Comparison of ENCODE assay signal across 22 cellular contexts in the genomic region with DNA sequence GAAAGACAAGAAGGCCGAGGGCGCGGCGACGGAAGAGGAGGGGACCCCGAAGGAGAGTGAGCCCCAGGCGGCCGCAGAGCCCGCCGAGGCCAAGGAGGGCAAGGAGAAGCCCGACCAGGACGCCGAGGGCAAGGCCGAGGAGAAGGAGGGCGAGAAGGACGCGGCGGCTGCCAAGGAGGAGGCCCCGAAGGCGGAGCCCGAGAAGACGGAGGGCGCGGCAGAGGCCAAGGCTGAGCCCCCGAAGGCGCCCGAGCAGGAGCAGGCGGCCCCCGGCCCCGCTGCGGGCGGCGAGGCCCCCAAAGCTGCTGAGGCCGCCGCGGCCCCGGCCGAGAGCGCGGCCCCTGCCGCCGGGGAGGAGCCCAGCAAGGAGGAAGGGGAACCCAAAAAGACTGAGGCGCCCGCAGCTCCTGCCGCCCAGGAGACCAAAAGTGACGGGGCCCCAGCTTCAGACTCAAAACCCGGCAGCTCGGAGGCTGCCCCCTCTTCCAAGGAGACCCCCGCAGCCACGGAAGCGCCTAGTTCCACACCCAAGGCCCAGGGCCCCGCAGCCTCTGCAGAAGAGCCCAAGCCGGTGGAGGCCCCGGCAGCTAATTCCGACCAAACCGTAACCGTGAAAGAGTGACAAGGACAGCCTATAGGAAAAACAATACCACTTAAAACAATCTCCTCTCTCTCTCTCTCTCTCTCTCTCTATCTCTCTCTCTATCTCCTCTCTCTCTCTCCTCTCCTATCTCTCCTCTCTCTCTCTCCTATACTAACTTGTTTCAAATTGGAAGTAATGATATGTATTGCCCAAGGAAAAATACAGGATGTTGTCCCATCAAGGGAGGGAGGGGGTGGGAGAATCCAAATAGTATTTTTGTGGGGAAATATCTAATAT. TPM values are rescaled to one million over a fixed set of nuclear protein-coding genes. Genes with fewer than 3 reads are reported as not detected.
DNase-seq lines count a peak whose midpoint lies in the region; ATAC-seq and TF ChIP-seq lines count a peak whose summit lies in the region.
"Had no signal": no experiment of that assay in that cellular context is flagged by ENCODE, and none has a peak within 500 bp of the region (broad histone marks: within the 10 kb centered on the region; RNA-seq: fewer than 3 reads in every experiment).

No MANE protein-coding gene starts in this region.

- H3K4me1 Mint-ChIP-seq in chondrocyte (ENCODE audit: low read depth) (peaks cover 21% of the 10 kb centered on the region), nephron progenitor cell (no peaks in the 10 kb centered on the region)
- H3K4me1 Mint-ChIP-seq: CD4-positive, CD25-positive, alpha-beta regulatory T cell had no signal

- H3K27ac ChIP-seq in right cardiac atrium (ENCODE audit: low read length): no peak overlapping the region
- no peak overlapping the region for H3K27ac ChIP-seq in heart left ventricle

- ATAC-seq in right cardiac atrium (peak in 1 of 2 donors; percentile 38), heart left ventricle (no peak)

- TF ChIP-seq CTCF in heart left ventricle (IDR thresholded peaks at IDR 0.05): no peak
- no peak for TF ChIP-seq CTCF in chondrocyte (IDR thresholded peaks at IDR 0.05)
- TF ChIP-seq CTCF in nephron progenitor cell (IDR thresholded peaks at IDR 0.05): no peak

- DNase-seq in right cardiac atrium: peak in 2 of 3 donors; percentile 40 to 44
- DNase-seq in heart left ventricle: no peak
- no peak for DNase-seq in chondrocyte (ENCODE audit: low spot score)
- no peak for DNase-seq in nephron progenitor cell
- no peak for DNase-seq in NCI-H2081 treated with DMSO at 0.1 percent for 48 hours (lab: John Stamatoyannopoulos, UW)
- DNase-seq in stimulated activated naive CD4-positive, alpha-beta T cell treated with Interleukin-2 at 50 U/mL for 16 hours (lab: John Stamatoyannopoulos, UW): no peak
- no peak for DNase-seq in posterior cingulate gyrus
- DNase-seq in epidermal melanocyte (ENCODE audit: insufficient read length, low spot score): no peak
- DNase-seq: 8988T; BE2C; CD4-positive, CD25-positive, alpha-beta regulatory T cell; COR-L47; DMS 273 treated with DMSO at 0.1 percent for 48 hours; DND-41; Karpas-422; NCI-H1417 treated with DMSO at 0.1 percent for 48 hours; NCI-H187 treated with DMSO at 0.1 percent for 48 hours; NCI-H345; NCI-H526; Right ventricle myocardium superior had no signal

- H3K27me3 Mint-ChIP-seq in chondrocyte (ENCODE audit: low read depth) (no peaks in the 10 kb centered on the region), nephron progenitor cell (ENCODE audit: low read depth, poor library complexity) (no peaks in the 10 kb centered on the region)
- H3K27me3 Mint-ChIP-seq: CD4-positive, CD25-positive, alpha-beta regulatory T cell had no signal

- H3K9me3 Mint-ChIP-seq in chondrocyte (ENCODE audit: low read depth) (no peaks in the 10 kb centered on the region), nephron progenitor cell (no peaks in the 10 kb centered on the region)

- H3K27me3 ChIP-seq in right cardiac atrium (ENCODE audit: control insufficient read depth, insufficient read depth) (no peaks in the 10 kb centered on the region), heart left ventricle (no peaks in the 10 kb centered on the region)
- H3K27me3 ChIP-seq: BE2C had no signal

- WGBS in right cardiac atrium: 96% methylated on average over 57 of the region's 57 CpGs
- 95 to 96% (median 96%) methylated on average over 47 to 57 of the region's 57 CpGs for WGBS in heart left ventricle, 4 donors

- H3K9me3 ChIP-seq in right cardiac atrium (ENCODE audit: control insufficient read depth, low read length): peaks cover 10% of the 10 kb centered on the region
- H3K9me3 ChIP-seq in heart left ventricle: no peaks in the 10 kb centered on the region
- H3K9me3 ChIP-seq: BE2C had no signal

- intact Hi-C loops in right cardiac atrium (cut with DNase I): no loop called here
- intact Hi-C loops in heart left ventricle (cut with DNase I): no loop called here
- intact Hi-C loops in posterior cingulate gyrus (cut with DNase I): no loop called here

- H3K27ac Mint-ChIP-seq in chondrocyte (ENCODE audit: unreplicated experiment): peak overlapping the region; percentile 36
- H3K27ac Mint-ChIP-seq in nephron progenitor cell: peak overlapping the region; percentile 55
- H3K27ac Mint-ChIP-seq: CD4-positive, CD25-positive, alpha-beta regulatory T cell had no signal

- no peak for TF ChIP-seq POLR2A in heart left ventricle (IDR thresholded peaks at IDR 0.05)

- H3K4me1 ChIP-seq in right cardiac atrium (ENCODE audit: control insufficient read depth, insufficient read depth, low read length): no peaks in the 10 kb centered on the region
- no peaks in the 10 kb centered on the region for H3K4me1 ChIP-seq in heart left ventricle

- peaks cover 28% of the 10 kb centered on the region for H3K36me3 Mint-ChIP-seq in chondrocyte (ENCODE audit: low read depth)
- H3K36me3 Mint-ChIP-seq in nephron progenitor cell (ENCODE audit: low read depth): peaks cover 46% of the 10 kb centered on the region
- H3K36me3 Mint-ChIP-seq: CD4-positive, CD25-positive, alpha-beta regulatory T cell had no signal

- no peak overlapping the region for H3K4me3 ChIP-seq in right cardiac atrium (ENCODE audit: low read length)
- H3K4me3 ChIP-seq in heart left ventricle: no peak overlapping the region

- H3K36me3 ChIP-seq in heart left ventricle: no peaks in the 10 kb centered on the region

- H3K4me3 Mint-ChIP-seq in chondrocyte (ENCODE audit: unreplicated experiment) (no peak overlapping the region), nephron progenitor cell (no peak overlapping the region)
- H3K4me3 Mint-ChIP-seq: CD4-positive, CD25-positive, alpha-beta regulatory T cell had no signal

RNA-seq across cellular contexts. Expression of a gene that starts 58.1 kb away (rescaled TPM):
- total RNA-seq in right cardiac atrium (10 to 100 TPM in 1 of 4 donors, 1 to 10 TPM in 3; 3.8 to 12.0 (median 8.8) TPM), heart left ventricle (10 to 100 TPM in 1 of 9 donors, 1 to 10 TPM in 7, under 1 TPM in 1; 0.66 to 13.6 (median 3.0) TPM), chondrocyte (181 to 189 TPM (median 182 TPM) in 3 replicates)
- polyA plus RNA-seq in right cardiac atrium (4.8 TPM), heart left ventricle (1 to 10 TPM; 1.3 to 2.1 TPM)
- total RNA-seq: G401, HT-29 had no signal

Comparison
In these comparisons a context has a peak if more than half of its experiments do, and no peak if none do; other contexts are left out.
1. DNase-seq: peak in right cardiac atrium (2 of 3); none in heart left ventricle (0 of 5), chondrocyte (single experiment), nephron progenitor cell (single experiment), NCI-H2081 treated with DMSO at 0.1 percent for 48 hours (single experiment), stimulated activated naive CD4-positive, alpha-beta T cell treated with Interleukin-2 at 50 U/mL for 16 hours (single experiment), posterior cingulate gyrus (0 of 10) and epidermal melanocyte (single experiment).
2. RNA of a gene that starts 58.1 kb away (total RNA-seq): 181 to 189 TPM in chondrocyte; 3.8 to 12.0 TPM in right cardiac atrium and 0.66 to 13.6 TPM in heart left ventricle; every median in the first group is over 10 times any median in the second.